Comparison of ENCODE assay signal across 1 cellular context in genomic region chr4:26083987-26084386, GRCh38.
TF ChIP-seq lines count a peak whose summit lies in the region.

No MANE protein-coding gene starts in this region.

TF ChIP-seq in SK-N-SH, 30 proteins besides CTCF, POLR2A, EP300 and RAD21 (continued from another document):
- TF ChIP-seq ELF1 (IDR thresholded peaks at IDR 0.05) (no peak), RCOR1 (IDR thresholded peaks at IDR 0.05; ENCODE audit: low read length) (peak; percentile 59; the same call in 1 of the 2 replicates), RXRA (IDR thresholded peaks at IDR 0.05; ENCODE audit: borderline replicate concordance, low read depth) (peak; percentile 79; the same call in 1 of the 2 replicates), SIN3A (IDR thresholded peaks at IDR 0.05; ENCODE audit: borderline replicate concordance, low read depth, low read length) (no peak), EZH2phosphoT487 (IDR thresholded peaks at IDR 0.05; ENCODE audit: borderline replicate concordance, low read depth) (no peak), REST (IDR thresholded peaks at IDR 0.05; ENCODE audit: low read depth, low read length) (peak; percentile 61; the same call in 1 of the 2 replicates), TAF1 (IDR thresholded peaks at IDR 0.05; ENCODE audit: borderline replicate concordance, low read depth, low read length) (no peak), CHD2 (IDR thresholded peaks at IDR 0.05; ENCODE audit: low read length, partially characterized antibody) (peak; percentile 29)
